21 cellular contexts compared by ENCODE assay signal in genomic region chr15:62568702-62569101, GRCh38.
"Had no signal": no experiment of that assay in that cellular context is flagged by ENCODE, and none has a peak within 500 bp of the region (broad histone marks: within the 10 kb centered on the region; RNA-seq: fewer than 3 reads in every experiment).

No MANE protein-coding gene starts in this region.

- H3K4me1 ChIP-seq: spleen had no signal

- H3K36me3 ChIP-seq: heart right ventricle, lower lobe of right lung, ovary, sigmoid colon, spleen, thyroid gland, upper lobe of right lung had no signal

- DNase-seq: heart right ventricle; left cardiac atrium; lower lobe of right lung; mesendoderm; naive thymus-derived CD4-positive, alpha-beta T cell; ovary; retina; right cardiac atrium; sigmoid colon; spleen; stimulated activated CD4-positive, alpha-beta T cell treated with anti-CD3 and anti-CD28 coated beads, Interleukin-4, amount 100 ng/mL, for 24 hours; stimulated activated naive CD4-positive, alpha-beta T cell; substantia nigra; thyroid gland; trophoblast cell; upper lobe of right lung had no signal

- H3K27ac ChIP-seq: hepatocyte, lower lobe of right lung, ovary, sigmoid colon, spleen, thyroid gland, upper lobe of right lung had no signal

- H3K9me3 ChIP-seq: heart right ventricle, lower lobe of right lung, ovary, sigmoid colon, spleen, thyroid gland, upper lobe of right lung had no signal

- H2AFZ ChIP-seq: hepatocyte had no signal

- H3K4me3 ChIP-seq: heart right ventricle, hepatocyte, lower lobe of right lung, ovary, sigmoid colon, spleen, thyroid gland, upper lobe of right lung had no signal

- FAIRE-seq: keratinocyte, small intestine had no signal

- H3K27me3 ChIP-seq: heart right ventricle, hepatocyte, ovary, sigmoid colon, spleen, thyroid gland, upper lobe of right lung had no signal

- ATAC-seq: heart right ventricle; left cardiac atrium; naive thymus-derived CD4-positive, alpha-beta T cell; natural killer cell treated with Interleukin-12 subunit alpha and Interleukin-12 subunit beta and Interleukin-15 and Interleukin-18, amount 100 ng/mL, for 72 hours; right cardiac atrium; stimulated activated effector memory CD8-positive, alpha-beta T cell treated with anti-CD3 and anti-CD28 coated beads, Interleukin-12 subunit alpha, Interleukin-12 subunit beta, amount 100 ng/mL, for 72 hours had no signal
